In the genomic region with DNA sequence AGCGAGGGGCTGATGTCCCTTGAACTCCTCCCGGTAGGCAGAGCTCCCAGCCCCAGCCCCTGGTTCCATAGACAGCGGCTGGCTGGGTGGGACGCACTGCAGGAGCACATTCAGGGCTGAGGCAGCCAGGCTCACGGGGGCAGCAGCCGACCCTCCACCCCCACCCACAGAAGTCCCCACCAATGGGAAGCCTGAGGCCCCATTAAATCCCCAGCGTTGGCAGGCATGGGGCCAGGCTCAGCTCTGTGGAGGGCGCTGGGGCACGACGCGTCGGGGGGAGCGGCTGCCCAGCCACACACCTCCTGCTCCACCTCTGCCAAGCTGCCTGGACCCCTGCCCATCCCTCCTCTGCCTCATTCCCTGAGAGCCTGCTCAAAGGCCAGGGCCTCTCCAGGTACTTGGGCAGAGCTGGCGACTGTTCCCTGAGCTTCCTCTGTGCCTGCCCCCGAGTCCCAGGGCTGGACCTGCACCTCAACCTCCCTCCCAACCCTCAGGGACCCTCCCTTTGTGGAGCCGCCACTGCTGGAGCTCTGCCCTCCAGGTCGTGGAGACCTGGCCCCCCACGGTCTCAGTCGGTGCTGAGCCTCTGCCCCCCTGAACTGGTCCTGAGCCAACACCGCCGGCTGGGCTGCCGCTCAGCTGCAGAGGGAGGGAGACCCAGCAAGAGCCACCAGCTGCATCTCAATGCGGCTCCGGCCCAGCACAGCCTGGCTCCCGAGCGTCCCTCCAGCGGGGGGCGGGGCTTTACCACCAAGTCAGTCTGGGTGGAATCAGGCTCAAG, we compare ENCODE assay signal across 11 cellular contexts. TPM values are rescaled to one million over a fixed set of nuclear protein-coding genes. Genes with fewer than 3 reads are reported as not detected.
DNase-seq lines count a peak whose midpoint lies in the region; TF ChIP-seq lines count a peak whose summit lies in the region.
"Had no signal": no experiment of that assay in that cellular context is flagged by ENCODE, and none has a peak within 500 bp of the region (broad histone marks: within the 10 kb centered on the region; RNA-seq: fewer than 3 reads in every experiment).

No MANE protein-coding gene starts in this region.

- peak overlapping the region; percentile 39 for H3K27ac Mint-ChIP-seq in glutamatergic neuron (ENCODE audit: unreplicated experiment)

- DNase-seq in DMS53 (lab: John Stamatoyannopoulos, UW) (peak; percentile 20), DMS53 treated with DMSO at 0.1 percent for 48 hours (lab: John Stamatoyannopoulos, UW; ENCODE audit: unreplicated experiment) (no peak), NCI-H2196 (lab: John Stamatoyannopoulos, UW; ENCODE audit: unreplicated experiment) (peak; percentile 66), glutamatergic neuron (peak; percentile 84), nucleus accumbens (lab: John Stamatoyannopoulos, UW) (peak in 44 of 56 donors; percentile 16 to 83 (median 43)), A172 (ENCODE audit: low spot score) (no peak), glomerular visceral epithelial cell (ENCODE audit: extremely low spot score) (no peak)
- DNase-seq in activated naive CD4-positive, alpha-beta T cell treated with Interleukin-2 at 50 U/mL for 16 hours = no peak
- DNase-seq: gastrocnemius medialis had no signal

- TF ChIP-seq CTCF in glutamatergic neuron (IDR thresholded peaks at IDR 0.05; ENCODE audit: partially characterized antibody, unreplicated experiment) = no peak

- H3K9me3 Mint-ChIP-seq in glutamatergic neuron (ENCODE audit: unreplicated experiment) = peaks cover 19% of the 10 kb centered on the region

- H3K4me3 Mint-ChIP-seq in glutamatergic neuron (ENCODE audit: unreplicated experiment) = peak overlapping the region; percentile 39

- peaks cover 9% of the 10 kb centered on the region for H3K36me3 Mint-ChIP-seq in glutamatergic neuron (ENCODE audit: unreplicated experiment)

- H3K27me3 Mint-ChIP-seq in glutamatergic neuron (ENCODE audit: unreplicated experiment) = peaks cover 20% of the 10 kb centered on the region

- H3K4me1 Mint-ChIP-seq in glutamatergic neuron (ENCODE audit: low read depth, unreplicated experiment) = peaks cover 8% of the 10 kb centered on the region

RNA-seq across cellular contexts. Expression of a gene that starts 9.1 kb away (rescaled TPM):
- total RNA-seq in glutamatergic neuron (ENCODE audit: unreplicated experiment) = 165 TPM
- 0.03 and 0.07 TPM in 2 replicates for total RNA-seq in A172 (2014; rRNA removed; shearing (Covaris generic))
- total RNA-seq: gastrocnemius medialis, pulmonary artery endothelial cell, subcutaneous adipose tissue had no signal

RNA-seq across cellular contexts. Expression of a gene that starts 59.0 kb away (rescaled TPM):
- 2.1 TPM for total RNA-seq in glutamatergic neuron (ENCODE audit: unreplicated experiment)
- 0.36 TPM in 1 of 2 replicates, not detected in the other for total RNA-seq in A172 (2014; rRNA removed; shearing (Covaris generic))
- total RNA-seq: pulmonary artery endothelial cell, subcutaneous adipose tissue had no signal

Comparison
In these comparisons a context has a peak if more than half of its experiments do, and no peak if none do; other contexts are left out.
1. DNase-seq: peak in DMS53 (single experiment), NCI-H2196 (single experiment), glutamatergic neuron (single experiment) and nucleus accumbens (44 of 56); none in DMS53 treated with DMSO at 0.1 percent for 48 hours (single experiment), A172 (single experiment), activated naive CD4-positive, alpha-beta T cell treated with Interleukin-2 at 50 U/mL for 16 hours (single experiment) and glomerular visceral epithelial cell (single experiment).
2. RNA of a gene that starts 9.1 kb away (total RNA-seq): 165 TPM in glutamatergic neuron (single experiment); 0.03 to 0.07 TPM in A172; every median in the first group is over 100 times any median in the second.